Comparison of ENCODE assay signal across 30 cellular contexts in the genomic region with DNA sequence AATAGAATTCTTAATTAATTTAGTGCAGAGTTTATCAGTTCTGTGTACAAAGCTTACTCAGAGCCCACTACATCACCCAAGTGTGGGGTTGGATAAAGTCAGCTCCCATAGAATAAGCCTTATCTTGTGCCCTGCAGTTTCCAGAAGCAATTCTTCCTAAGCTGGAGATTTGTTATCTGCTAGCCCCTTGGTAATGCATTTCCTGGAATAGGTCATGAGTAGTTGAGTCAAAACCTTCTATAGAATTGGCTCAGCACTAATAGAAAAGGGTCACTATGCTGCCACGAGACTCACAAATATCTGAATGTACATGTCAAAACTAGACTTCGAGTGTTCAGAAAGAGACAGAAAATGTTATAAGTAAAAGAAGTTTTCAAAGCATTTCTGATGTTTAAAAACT.
"Had no signal": no experiment of that assay in that cellular context is flagged by ENCODE, and none has a peak within 500 bp of the region (broad histone marks: within the 10 kb centered on the region; RNA-seq: fewer than 3 reads in every experiment).

No MANE protein-coding gene starts in this region.

- H3K27ac ChIP-seq: body of pancreas, cardiac muscle cell, colonic mucosa, esophagus muscularis mucosa, foreskin keratinocyte, heart right ventricle, left lung, lower lobe of right lung, neutrophil, right lobe of liver, SK-N-MC, suprapubic skin, tibial artery, upper lobe of right lung had no signal

- H3K27me3 ChIP-seq: body of pancreas, colonic mucosa, foreskin keratinocyte, left lung, neutrophil, tibial artery, upper lobe of right lung had no signal

- ATAC-seq: activated naive CD8-positive, alpha-beta T cell treated with anti-CD3 and anti-CD28 coated beads, Interleukin-2, amount 50 U/mL, for 24 hours; body of pancreas; foreskin keratinocyte; heart right ventricle; left lung; lower lobe of right lung; mucosa of descending colon; right lobe of liver; upper lobe of right lung; WTC11 had no signal

- DNase-seq: activated CD4-positive, alpha-beta T cell treated with anti-CD3 and anti-CD28 coated beads for 1 hour; activated CD4-positive, alpha-beta T cell treated with anti-CD3 and anti-CD28 coated beads, Interleukin-2, amount 50 U/mL, for 48 hours; activated CD8-positive, alpha-beta memory T cell treated with anti-CD3 and anti-CD28 coated beads for 24 hours; activated CD8-positive, alpha-beta memory T cell treated with anti-CD3 and anti-CD28 coated beads, Interleukin-2, amount 50 U/mL, for 4 hours; activated naive CD8-positive, alpha-beta T cell treated with anti-CD3 and anti-CD28 coated beads, Interleukin-2, amount 50 U/mL, for 24 hours; activated T-cell treated with anti-CD3 and anti-CD28 coated beads, Interleukin-2, amount 50 U/mL, for 24 hours; aorta; body of pancreas; cerebellar nuclear complex; colonic mucosa; effector memory CD4-positive, alpha-beta T cell; foreskin keratinocyte; heart right ventricle; kidney glomerular epithelial cell; left lung; lower lobe of right lung; mucosa of descending colon; nephron progenitor cell; right lobe of liver; stimulated activated CD4-positive, alpha-beta T cell treated with anti-CD3 and anti-CD28 coated beads, Interleukin-12 subunit alpha, Interleukin-12 subunit beta, amount 100 ng/mL, for 4 hours; stimulated activated CD4-positive, alpha-beta T cell treated with anti-CD3 and anti-CD28 coated beads, Interleukin-4, amount 100 ng/mL, for 1 hour; tibial artery; upper lobe of right lung had no signal

- H3K36me3 ChIP-seq: cardiac muscle cell, colonic mucosa, esophagus muscularis mucosa, heart right ventricle, left lung, lower lobe of right lung, neutrophil, right lobe of liver, suprapubic skin, tibial artery, upper lobe of right lung had no signal

- H3K4me3 Mint-ChIP-seq: activated naive CD4-positive, alpha-beta T cell treated with anti-CD3 and anti-CD28 coated beads, Interleukin-2, amount 50 U/mL, for 24 hours; activated naive CD8-positive, alpha-beta T cell treated with anti-CD3 and anti-CD28 coated beads, Interleukin-2, amount 50 U/mL, for 24 hours; activated T-cell treated with anti-CD3 and anti-CD28 coated beads, Interleukin-2, amount 50 U/mL, for 24 hours; nephron progenitor cell; WTC11 had no signal

- H3K4me1 ChIP-seq: body of pancreas, colonic mucosa, esophagus muscularis mucosa, foreskin keratinocyte, lower lobe of right lung, right lobe of liver, suprapubic skin, tibial artery, upper lobe of right lung had no signal

- H3K4me1 Mint-ChIP-seq: nephron progenitor cell had no signal

- H3K27ac Mint-ChIP-seq: activated naive CD4-positive, alpha-beta T cell treated with anti-CD3 and anti-CD28 coated beads, Interleukin-2, amount 50 U/mL, for 24 hours; activated naive CD8-positive, alpha-beta T cell treated with anti-CD3 and anti-CD28 coated beads, Interleukin-2, amount 50 U/mL, for 24 hours; activated T-cell treated with anti-CD3 and anti-CD28 coated beads, Interleukin-2, amount 50 U/mL, for 24 hours; nephron progenitor cell; WTC11 had no signal

- H3K9me3 ChIP-seq: body of pancreas, colonic mucosa, lower lobe of right lung, mucosa of descending colon, neutrophil, right lobe of liver, suprapubic skin, tibial artery, upper lobe of right lung had no signal

- H3K27me3 Mint-ChIP-seq: activated naive CD4-positive, alpha-beta T cell treated with anti-CD3 and anti-CD28 coated beads, Interleukin-2, amount 50 U/mL, for 24 hours had no signal

- H3K4me3 ChIP-seq: body of pancreas, cardiac muscle cell, colonic mucosa, esophagus muscularis mucosa, heart right ventricle, left lung, lower lobe of right lung, mucosa of descending colon, right lobe of liver, SK-N-MC, suprapubic skin, tibial artery, upper lobe of right lung had no signal
